Comparison of ENCODE assay signal across 15 cellular contexts in the genomic region with DNA sequence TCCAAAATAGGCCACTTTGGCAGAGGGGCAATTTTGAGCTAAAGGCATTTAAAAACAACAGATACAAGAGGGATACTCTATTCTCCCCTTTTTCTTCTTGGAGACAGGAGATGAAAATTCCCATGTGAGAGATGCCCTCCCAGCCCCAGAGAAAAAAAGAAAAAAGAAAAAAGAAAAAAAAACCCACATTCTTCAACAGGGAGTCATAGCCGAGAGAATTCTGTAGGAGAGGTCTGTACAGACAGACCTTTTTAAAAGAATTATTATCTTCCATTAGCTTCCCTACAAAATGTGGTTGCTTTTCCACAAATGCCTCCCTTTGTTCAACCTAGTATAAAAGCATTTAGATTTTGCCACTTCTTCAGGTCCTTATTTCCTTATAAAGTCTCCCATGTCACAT.
"Had no signal": no experiment of that assay in that cellular context is flagged by ENCODE, and none has a peak within 500 bp of the region (broad histone marks: within the 10 kb centered on the region; RNA-seq: fewer than 3 reads in every experiment).

No MANE protein-coding gene starts in this region.

- DNase-seq: activated CD4-positive, alpha-beta T cell treated with anti-CD3 and anti-CD28 coated beads, Interleukin-2, amount 10 ng/mL, durations not matched to agents 24 days and 14 days; activated CD4-positive, CD25-positive, alpha-beta regulatory T cell; activated CD8-positive, alpha-beta memory T cell treated with anti-CD3 and anti-CD28 coated beads, Interleukin-2, amount 50 U/mL, for 4 hours; activated CD8-positive, alpha-beta T cell treated with anti-CD3 and anti-CD28 coated beads, Interleukin-2, amount 10 ng/mL, durations not matched to agents 7 days and 5 days; activated gamma-delta T cell; activated naive CD8-positive, alpha-beta T cell treated with anti-CD3 and anti-CD28 coated beads for 36 hours; activated T-cell treated with anti-CD3 and anti-CD28 coated beads, Interleukin-2, amount 50 U/mL, for 48 hours; erythroblast; kidney glomerular epithelial cell; mesenchymal stem cell; natural killer cell; stimulated activated CD4-positive, alpha-beta T cell treated with anti-CD3 and anti-CD28 coated beads, Interleukin-2, amount 100 ng/mL, for 48 hours; stimulated activated naive CD4-positive, alpha-beta T cell; T-helper 2 cell; transverse colon had no signal
